1 cellular context compared by ENCODE assay signal in the genomic region with DNA sequence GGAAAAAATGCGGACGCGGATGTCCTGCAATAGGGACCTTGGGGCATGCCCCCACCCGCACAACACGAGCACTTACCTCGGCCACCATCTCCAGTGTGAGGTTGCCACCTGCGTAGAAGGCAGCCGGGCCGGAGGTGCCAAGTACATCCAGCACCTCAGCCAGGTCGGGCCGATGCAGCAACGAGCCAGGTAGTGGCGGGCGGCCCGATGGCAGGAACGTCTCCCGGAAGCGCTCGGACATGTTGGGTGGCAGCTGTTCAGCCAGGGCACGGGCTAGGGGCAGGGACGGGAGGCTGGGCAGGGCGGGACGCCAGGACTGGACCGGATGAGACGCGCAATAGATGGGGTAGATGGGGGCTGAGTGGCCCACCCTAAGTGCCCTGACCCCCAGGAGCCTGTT.
TF ChIP-seq lines count a peak whose summit lies in the region.

No MANE protein-coding gene starts in this region.

TF ChIP-seq in HepG2, 621 proteins besides CTCF, POLR2A, EP300 and RAD21:
- TF ChIP-seq, protein P1, sequence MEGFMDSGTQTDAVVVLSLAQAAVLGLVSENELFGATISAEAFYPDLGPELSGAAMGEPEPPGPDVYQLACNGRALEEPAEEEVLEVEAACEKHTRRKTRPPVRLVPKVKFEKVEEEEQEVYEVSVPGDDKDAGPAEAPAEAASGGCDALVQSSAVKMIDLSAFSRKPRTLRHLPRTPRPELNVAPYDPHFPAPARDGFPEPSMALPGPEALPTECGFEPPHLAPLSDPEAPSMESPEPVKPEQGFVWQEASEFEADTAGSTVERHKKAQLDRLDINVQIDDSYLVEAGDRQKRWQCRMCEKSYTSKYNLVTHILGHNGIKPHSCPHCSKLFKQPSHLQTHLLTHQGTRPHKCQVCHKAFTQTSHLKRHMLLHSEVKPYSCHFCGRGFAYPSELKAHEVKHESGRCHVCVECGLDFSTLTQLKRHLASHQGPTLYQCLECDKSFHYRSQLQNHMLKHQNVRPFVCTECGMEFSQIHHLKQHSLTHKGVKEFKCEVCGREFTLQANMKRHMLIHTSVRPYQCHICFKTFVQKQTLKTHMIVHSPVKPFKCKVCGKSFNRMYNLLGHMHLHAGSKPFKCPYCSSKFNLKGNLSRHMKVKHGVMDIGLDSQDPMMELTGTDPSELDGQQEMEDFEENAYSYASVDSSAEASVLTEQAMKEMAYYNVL (CRISPR knock-in tag; IDR thresholded peaks at IDR 0.05; ENCODE audit: borderline replicate concordance): no peak
- peak; percentile 20 for TF ChIP-seq AGO2 (optimal IDR thresholded peaks at IDR 0.05; ENCODE audit: low read depth, low read length)
- no peak for TF ChIP-seq ZNF207 (IDR thresholded peaks at IDR 0.05; ENCODE audit: borderline replicate concordance)
- peak; percentile 45; the same call in 1 of the 2 replicates for TF ChIP-seq RBFOX2 (IDR thresholded peaks at IDR 0.05; ENCODE audit: low read depth, low read length)
- TF ChIP-seq NRL (CRISPR knock-in tag; IDR thresholded peaks at IDR 0.05; ENCODE audit: borderline replicate concordance): 0 out of 2 replicates have a peak, but pooled peaks have one; percentile 32
- TF ChIP-seq, protein P2, sequence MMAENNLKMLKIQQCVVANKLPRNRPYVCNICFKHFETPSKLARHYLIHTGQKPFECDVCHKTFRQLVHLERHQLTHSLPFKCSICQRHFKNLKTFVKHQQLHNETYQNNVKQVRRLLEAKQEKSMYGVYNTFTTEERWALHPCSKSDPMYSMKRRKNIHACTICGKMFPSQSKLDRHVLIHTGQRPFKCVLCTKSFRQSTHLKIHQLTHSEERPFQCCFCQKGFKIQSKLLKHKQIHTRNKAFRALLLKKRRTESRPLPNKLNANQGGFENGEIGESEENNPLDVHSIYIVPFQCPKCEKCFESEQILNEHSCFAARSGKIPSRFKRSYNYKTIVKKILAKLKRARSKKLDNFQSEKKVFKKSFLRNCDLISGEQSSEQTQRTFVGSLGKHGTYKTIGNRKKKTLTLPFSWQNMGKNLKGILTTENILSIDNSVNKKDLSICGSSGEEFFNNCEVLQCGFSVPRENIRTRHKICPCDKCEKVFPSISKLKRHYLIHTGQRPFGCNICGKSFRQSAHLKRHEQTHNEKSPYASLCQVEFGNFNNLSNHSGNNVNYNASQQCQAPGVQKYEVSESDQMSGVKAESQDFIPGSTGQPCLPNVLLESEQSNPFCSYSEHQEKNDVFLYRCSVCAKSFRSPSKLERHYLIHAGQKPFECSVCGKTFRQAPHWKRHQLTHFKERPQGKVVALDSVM (CRISPR knock-in tag; IDR thresholded peaks at IDR 0.05): no peak
TF ChIP-seq in HepG2: peak in this region for 3.
